8 cellular contexts compared by ENCODE assay signal in the genomic region with DNA sequence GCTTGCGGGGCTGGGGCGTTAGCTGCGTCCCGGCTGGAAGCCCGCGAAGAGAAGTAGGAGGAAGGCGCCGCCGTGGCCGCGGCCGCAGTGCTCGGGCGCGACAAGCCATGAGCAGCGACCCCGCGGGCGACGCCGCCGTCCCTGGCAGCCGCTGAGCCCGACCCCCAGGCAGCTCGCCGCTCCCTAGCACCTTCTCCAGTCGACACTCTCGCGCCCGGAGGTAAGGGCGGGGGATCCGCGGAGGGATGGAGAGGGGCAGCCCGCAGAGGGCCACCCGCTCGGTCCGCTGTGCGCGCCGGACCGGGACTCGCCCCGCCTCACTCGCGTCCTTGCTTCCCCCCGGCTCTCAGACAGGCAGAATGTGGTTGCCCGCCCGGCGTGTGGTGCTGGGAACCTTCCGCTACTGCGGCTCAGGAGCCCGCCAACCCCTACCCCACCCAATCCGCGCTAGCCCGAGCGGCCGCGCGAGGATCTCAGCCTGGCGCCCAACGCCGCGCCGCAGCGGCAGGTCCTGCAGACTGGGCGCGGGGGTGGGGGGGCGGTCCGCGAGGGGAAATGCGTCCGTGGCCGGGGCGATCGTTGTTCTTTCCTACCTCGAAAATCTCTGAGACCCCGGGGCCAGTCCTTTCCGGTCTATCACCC. TPM values are rescaled to one million over a fixed set of nuclear protein-coding genes. Genes with fewer than 3 reads are reported as not detected.
A peak's percentile ranks its signal among the peaks of the same experiment; 100 is the strongest.
DNase-seq lines count a peak whose midpoint lies in the region; ATAC-seq and TF ChIP-seq lines count a peak whose summit lies in the region.

A gene (plus strand): TSS at position 18 of the 642 bp plus-strand sequence. CDS start 53,354 bp downstream, outside the sequence.

- peak within 1 kb of the TSS; percentile 85 for H3K4me3 Mint-ChIP-seq in dendritic cell treated with granulocyte-macrophage colony-stimulating factor and Interleukin-4, amounts not matched to agents 40 ng/mL and 50 ng/mL, for 4 days

- H3K27ac Mint-ChIP-seq in dendritic cell treated with granulocyte-macrophage colony-stimulating factor and Interleukin-4, amounts not matched to agents 40 ng/mL and 50 ng/mL, for 4 days, result peak within 1 kb of the TSS; percentile 90

- intact Hi-C loops in dendritic cell treated with granulocyte-macrophage colony-stimulating factor and Interleukin-4, amounts not matched to agents 40 ng/mL and 50 ng/mL, for 4 days (cut with micrococcal nuclease), result loop anchor here (1.0 to 10.0 kb wide), 2 partner anchors 130 to 352 kb away; no protein-coding TSS in a partner anchor
- intact Hi-C loops in right lobe of liver (cut with DNase I), result no loop called here

- no peaks in the 10 kb centered on the region for H3K27me3 Mint-ChIP-seq in dendritic cell treated with granulocyte-macrophage colony-stimulating factor and Interleukin-4, amounts not matched to agents 40 ng/mL and 50 ng/mL, for 4 days

- no peaks in the 10 kb centered on the region for H3K9me3 Mint-ChIP-seq in dendritic cell treated with granulocyte-macrophage colony-stimulating factor and Interleukin-4, amounts not matched to agents 40 ng/mL and 50 ng/mL, for 4 days

- no peaks in the 10 kb centered on the region for H3K27me3 ChIP-seq in right lobe of liver

- no peaks in the 10 kb centered on the region for H3K36me3 ChIP-seq in right lobe of liver

- TF ChIP-seq CTCF in AG04449 (IDR thresholded peaks at IDR 0.05; ENCODE audit: insufficient read depth, low read length, missing control alignments), result no peak
- TF ChIP-seq CTCF in right lobe of liver (IDR thresholded peaks at IDR 0.05), result no peak

- peaks cover 36% of the 10 kb centered on the region for H3K36me3 Mint-ChIP-seq in dendritic cell treated with granulocyte-macrophage colony-stimulating factor and Interleukin-4, amounts not matched to agents 40 ng/mL and 50 ng/mL, for 4 days (ENCODE audit: low read depth)

- peak within 1 kb of the TSS; percentile 61 to 78 (median 63) for H3K27ac ChIP-seq in right lobe of liver

- DNase-seq in AG04449 (ENCODE audit: low read depth, low spot score), result no peak
- peak; percentile 24 for DNase-seq in NCI-H2029 treated with DMSO at 0.1 percent for 48 hours (lab: John Stamatoyannopoulos, UW)
- DNase-seq in activated CD4-positive, alpha-beta T cell treated with anti-CD3 and anti-CD28 coated beads for 48 hours, result peak; percentile 71
- DNase-seq in right lobe of liver, result peak in 1 of 3 donors; percentile 58
- peak; percentile 36 to 44 for DNase-seq in stimulated activated CD8-positive, alpha-beta memory T cell treated with anti-CD3 and anti-CD28 coated beads, Interleukin-2, amount 100 ng/mL, for 48 hours (ENCODE audit: low read depth in 2 of 2)

- H3K4me1 Mint-ChIP-seq in dendritic cell treated with granulocyte-macrophage colony-stimulating factor and Interleukin-4, amounts not matched to agents 40 ng/mL and 50 ng/mL, for 4 days (ENCODE audit: low read depth), result peaks cover 53% of the 10 kb centered on the region

- WGBS in right lobe of liver (ENCODE audit: insufficient coverage, low coverage, low lambda C conversion rate, missing lambda C conversion rate), result 1% methylated on average over 14 of the region's 78 CpGs

- POLR2A ChIA-PET in AG04449 (lab: Yijun Ruan, JAX), result interaction anchor here (1.0 to 1.5 kb wide), 2 partner anchors 75 to 130 kb away, joined by 4 to 8 read pairs; no protein-coding TSS in a partner anchor

- H3K9me3 ChIP-seq in right lobe of liver, result no peaks in the 10 kb centered on the region

- TF ChIP-seq POLR2A in right lobe of liver (IDR thresholded peaks at IDR 0.05), result no peak

- peak; percentile 48 for ATAC-seq in GM18502 (IDR thresholded peaks at IDR 0.05; ENCODE audit: poor library complexity, unreplicated experiment)
- ATAC-seq in HG02884 (IDR thresholded peaks at IDR 0.05; ENCODE audit: unreplicated experiment), result peak; percentile 43
- ATAC-seq in right lobe of liver, result peak; percentile 56 to 66 (median 62)

- H3K4me1 ChIP-seq in right lobe of liver, result no peaks in the 10 kb centered on the region

- CTCF ChIA-PET in AG04449 (lab: Yijun Ruan, JAX), result interaction anchor here (1.0 to 16.8 kb wide), 8 partner anchors 9 to 192 kb away, joined by 3 to 259 read pairs (median 5); no protein-coding TSS in a partner anchor

- H3K4me3 ChIP-seq in AG04449 (ENCODE audit: low read depth, low read length) (peak within 1 kb of the TSS; percentile 84), right lobe of liver (peak within 1 kb of the TSS; percentile 52 to 68 (median 61))

RNA-seq across cellular contexts. Expression of the gene that starts here (rescaled TPM):
- total RNA-seq in right lobe of liver, result 1 to 10 TPM in 5 of 6 experiments, under 1 TPM in 1; 0.53 to 2.0 (median 1.2) TPM
